Comparison of ENCODE assay signal across 1 cellular context in the genomic region with DNA sequence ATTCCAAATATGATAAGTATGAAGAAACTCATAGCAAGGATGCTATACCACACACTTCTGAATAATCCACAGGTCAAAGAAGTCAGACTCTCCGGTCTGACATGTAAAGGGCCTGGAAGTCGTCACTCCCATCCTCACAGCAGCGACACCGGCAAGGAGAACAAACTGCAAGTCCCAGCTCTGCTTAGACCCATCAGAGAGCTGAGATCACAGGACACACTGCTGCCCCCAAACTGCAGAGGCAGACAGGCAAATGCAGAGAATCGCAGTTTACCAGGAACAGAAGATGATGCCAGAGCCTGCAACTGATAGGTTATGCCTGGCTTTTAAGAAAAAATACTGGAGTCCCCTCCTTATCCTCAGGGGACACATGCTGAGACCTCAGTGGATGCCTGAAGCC.
TF ChIP-seq lines count a peak whose summit lies in the region.

No MANE protein-coding gene starts in this region.

TF ChIP-seq in GM23338, 12 proteins besides CTCF, POLR2A, EP300 and RAD21 (continued from another document):
- no peak for TF ChIP-seq ZNF331 (CRISPR knock-in tag; IDR thresholded peaks at IDR 0.05; ENCODE audit: low read depth)
- no peak for TF ChIP-seq STAT1 (IDR thresholded peaks at IDR 0.05; ENCODE audit: unreplicated experiment)
- TF ChIP-seq, protein P1, sequence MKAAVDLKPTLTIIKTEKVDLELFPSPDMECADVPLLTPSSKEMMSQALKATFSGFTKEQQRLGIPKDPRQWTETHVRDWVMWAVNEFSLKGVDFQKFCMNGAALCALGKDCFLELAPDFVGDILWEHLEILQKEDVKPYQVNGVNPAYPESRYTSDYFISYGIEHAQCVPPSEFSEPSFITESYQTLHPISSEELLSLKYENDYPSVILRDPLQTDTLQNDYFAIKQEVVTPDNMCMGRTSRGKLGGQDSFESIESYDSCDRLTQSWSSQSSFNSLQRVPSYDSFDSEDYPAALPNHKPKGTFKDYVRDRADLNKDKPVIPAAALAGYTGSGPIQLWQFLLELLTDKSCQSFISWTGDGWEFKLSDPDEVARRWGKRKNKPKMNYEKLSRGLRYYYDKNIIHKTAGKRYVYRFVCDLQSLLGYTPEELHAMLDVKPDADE (IDR thresholded peaks at IDR 0.05), result no peak
- TF ChIP-seq JUNB (IDR thresholded peaks at IDR 0.05; ENCODE audit: unreplicated experiment), result no peak
- TF ChIP-seq CREB1 (CRISPR knock-in tag; IDR thresholded peaks at IDR 0.05; ENCODE audit: low read depth), result no peak
- TF ChIP-seq, protein P2, sequence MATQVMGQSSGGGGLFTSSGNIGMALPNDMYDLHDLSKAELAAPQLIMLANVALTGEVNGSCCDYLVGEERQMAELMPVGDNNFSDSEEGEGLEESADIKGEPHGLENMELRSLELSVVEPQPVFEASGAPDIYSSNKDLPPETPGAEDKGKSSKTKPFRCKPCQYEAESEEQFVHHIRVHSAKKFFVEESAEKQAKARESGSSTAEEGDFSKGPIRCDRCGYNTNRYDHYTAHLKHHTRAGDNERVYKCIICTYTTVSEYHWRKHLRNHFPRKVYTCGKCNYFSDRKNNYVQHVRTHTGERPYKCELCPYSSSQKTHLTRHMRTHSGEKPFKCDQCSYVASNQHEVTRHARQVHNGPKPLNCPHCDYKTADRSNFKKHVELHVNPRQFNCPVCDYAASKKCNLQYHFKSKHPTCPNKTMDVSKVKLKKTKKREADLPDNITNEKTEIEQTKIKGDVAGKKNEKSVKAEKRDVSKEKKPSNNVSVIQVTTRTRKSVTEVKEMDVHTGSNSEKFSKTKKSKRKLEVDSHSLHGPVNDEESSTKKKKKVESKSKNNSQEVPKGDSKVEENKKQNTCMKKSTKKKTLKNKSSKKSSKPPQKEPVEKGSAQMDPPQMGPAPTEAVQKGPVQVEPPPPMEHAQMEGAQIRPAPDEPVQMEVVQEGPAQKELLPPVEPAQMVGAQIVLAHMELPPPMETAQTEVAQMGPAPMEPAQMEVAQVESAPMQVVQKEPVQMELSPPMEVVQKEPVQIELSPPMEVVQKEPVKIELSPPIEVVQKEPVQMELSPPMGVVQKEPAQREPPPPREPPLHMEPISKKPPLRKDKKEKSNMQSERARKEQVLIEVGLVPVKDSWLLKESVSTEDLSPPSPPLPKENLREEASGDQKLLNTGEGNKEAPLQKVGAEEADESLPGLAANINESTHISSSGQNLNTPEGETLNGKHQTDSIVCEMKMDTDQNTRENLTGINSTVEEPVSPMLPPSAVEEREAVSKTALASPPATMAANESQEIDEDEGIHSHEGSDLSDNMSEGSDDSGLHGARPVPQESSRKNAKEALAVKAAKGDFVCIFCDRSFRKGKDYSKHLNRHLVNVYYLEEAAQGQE (IDR thresholded peaks at IDR 0.05; ENCODE audit: unreplicated experiment), result no peak
- no peak for TF ChIP-seq EZH2phosphoT487 (IDR thresholded peaks at IDR 0.05; ENCODE audit: unreplicated experiment)
